ENCODE assay signal across 8 cellular contexts in the genomic region with DNA sequence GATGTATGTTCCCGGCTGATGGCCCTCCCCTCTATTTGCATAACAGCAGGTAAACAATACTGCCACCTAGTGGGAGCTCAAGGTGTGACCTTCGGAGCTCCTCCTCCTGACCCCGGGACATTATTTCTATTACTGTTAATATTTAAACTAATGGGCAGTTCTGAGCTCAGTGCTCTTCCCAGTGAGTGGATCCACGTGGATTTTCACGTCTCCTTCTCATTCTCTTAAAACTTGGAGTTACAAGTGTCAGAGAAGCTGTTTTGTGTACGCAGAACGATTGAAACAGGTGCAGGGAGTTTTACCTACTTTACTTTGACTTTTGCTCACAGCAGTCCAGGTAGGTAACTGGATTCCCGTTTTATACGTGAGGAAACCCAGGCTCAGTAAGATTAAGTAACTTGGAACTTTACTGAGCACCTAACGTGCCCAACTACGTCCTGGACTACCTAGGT.
DNase-seq lines count a peak whose midpoint lies in the region; ATAC-seq, FAIRE-seq and TF ChIP-seq lines count a peak whose summit lies in the region.

No MANE protein-coding gene starts in this region.

- H3K4me1 ChIP-seq in prostate gland (replicated peaks), result no peaks in the 10 kb centered on the region

- H3K27me3 ChIP-seq in prostate gland (replicated peaks; ENCODE audit: insufficient read depth), result no peaks in the 10 kb centered on the region

- no peak overlapping the region for H3K27ac Mint-ChIP-seq in activated T-helper 1 cell treated with anti-CD3 and anti-CD28 coated beads, Interleukin-12 subunit alpha, Interleukin-12 subunit beta, Interleukin-2, Interleukin-4 antibody, amounts not matched to agents 30 ng/mL and 10 ng/mL and 1 ng/mL, durations not matched to agents 14 hours and 24 hours and 36 hours

- H3K27me3 Mint-ChIP-seq in activated T-helper 1 cell treated with anti-CD3 and anti-CD28 coated beads, Interleukin-12 subunit alpha, Interleukin-12 subunit beta, Interleukin-2, Interleukin-4 antibody, amounts not matched to agents 30 ng/mL and 10 ng/mL and 1 ng/mL, durations not matched to agents 14 hours and 24 hours and 36 hours (ENCODE audit: insufficient read depth), result peaks cover 4% of the 10 kb centered on the region

- WGBS in prostate gland, result 75% methylated on average over 11 of the region's 11 CpGs

- peak; percentile 36 to 87 (median 71) for TF ChIP-seq CTCF in prostate gland (IDR thresholded peaks at IDR 0.05)

- no peak overlapping the region for H3K27ac ChIP-seq in prostate gland

- intact Hi-C loops in activated T-helper 1 cell treated with anti-CD3 and anti-CD28 coated beads, Interleukin-12 subunit alpha, Interleukin-12 subunit beta, Interleukin-2, Interleukin-4 antibody, amounts not matched to agents 30 ng/mL and 10 ng/mL and 1 ng/mL, durations not matched to agents 14 hours and 24 hours and 36 hours (cut with micrococcal nuclease), result loop anchor here (1.0 to 2.0 kb wide), 4 partner anchors 127 to 796 kb away; partner anchors contain the start of gene PRKCE
- intact Hi-C loops in prostate gland (cut with DNase I), result loop anchor here (2.0 to 5.0 kb wide), 3 partner anchors 128 to 159 kb away; partner anchors contain the start of gene PRKCE

- TF ChIP-seq POLR2A in prostate gland (IDR thresholded peaks at IDR 0.05), result no peak

- no peaks in the 10 kb centered on the region for H3K36me3 Mint-ChIP-seq in activated T-helper 1 cell treated with anti-CD3 and anti-CD28 coated beads, Interleukin-12 subunit alpha, Interleukin-12 subunit beta, Interleukin-2, Interleukin-4 antibody, amounts not matched to agents 30 ng/mL and 10 ng/mL and 1 ng/mL, durations not matched to agents 14 hours and 24 hours and 36 hours (ENCODE audit: low read depth)

- H3K4me3 Mint-ChIP-seq in activated T-helper 1 cell treated with anti-CD3 and anti-CD28 coated beads, Interleukin-12 subunit alpha, Interleukin-12 subunit beta, Interleukin-2, Interleukin-4 antibody, amounts not matched to agents 30 ng/mL and 10 ng/mL and 1 ng/mL, durations not matched to agents 14 hours and 24 hours and 36 hours, result no peak overlapping the region

- no peaks in the 10 kb centered on the region for H3K9me3 ChIP-seq in prostate gland

- DNase-seq in COLO668 (lab: John Stamatoyannopoulos, UW; ENCODE audit: unreplicated experiment), result peak; percentile 34
- DNase-seq in RPMI7951 (ENCODE audit: low read depth), result peak; percentile 54
- DNase-seq in activated T-helper 1 cell treated with anti-CD3 and anti-CD28 coated beads, Interleukin-12 subunit alpha, Interleukin-12 subunit beta, Interleukin-2, Interleukin-4 antibody, amounts not matched to agents 30 ng/mL and 10 ng/mL and 1 ng/mL, durations not matched to agents 14 hours and 24 hours and 36 hours (ENCODE audit: low spot score), result peak; percentile 34
- peak; percentile 29 to 62 for DNase-seq in frontal cortex (ENCODE audit: low spot score in 2 of 2)
- DNase-seq in prostate gland (ENCODE audit: low spot score), result peak; percentile 51

- H3K4me3 ChIP-seq in prostate gland, result no peak overlapping the region

- FAIRE-seq in frontal cortex (lab: Jason Lieb, UNC), result no peak

- H3K9me3 Mint-ChIP-seq in activated T-helper 1 cell treated with anti-CD3 and anti-CD28 coated beads, Interleukin-12 subunit alpha, Interleukin-12 subunit beta, Interleukin-2, Interleukin-4 antibody, amounts not matched to agents 30 ng/mL and 10 ng/mL and 1 ng/mL, durations not matched to agents 14 hours and 24 hours and 36 hours, result no peaks in the 10 kb centered on the region

- peaks cover 5% of the 10 kb centered on the region for H3K4me1 Mint-ChIP-seq in activated T-helper 1 cell treated with anti-CD3 and anti-CD28 coated beads, Interleukin-12 subunit alpha, Interleukin-12 subunit beta, Interleukin-2, Interleukin-4 antibody, amounts not matched to agents 30 ng/mL and 10 ng/mL and 1 ng/mL, durations not matched to agents 14 hours and 24 hours and 36 hours (ENCODE audit: low read depth)

- peak; percentile 63 for ATAC-seq in HG02642 (IDR thresholded peaks at IDR 0.05; ENCODE audit: poor library complexity, unreplicated experiment)
- ATAC-seq in HG03439 (IDR thresholded peaks at IDR 0.05; ENCODE audit: unreplicated experiment), result no peak
- ATAC-seq in HG02870 (IDR thresholded peaks at IDR 0.05; ENCODE audit: unreplicated experiment), result no peak

- H3K36me3 ChIP-seq in prostate gland, result no peaks in the 10 kb centered on the region
